ENCODE assay signal across 26 cellular contexts in the genomic region with DNA sequence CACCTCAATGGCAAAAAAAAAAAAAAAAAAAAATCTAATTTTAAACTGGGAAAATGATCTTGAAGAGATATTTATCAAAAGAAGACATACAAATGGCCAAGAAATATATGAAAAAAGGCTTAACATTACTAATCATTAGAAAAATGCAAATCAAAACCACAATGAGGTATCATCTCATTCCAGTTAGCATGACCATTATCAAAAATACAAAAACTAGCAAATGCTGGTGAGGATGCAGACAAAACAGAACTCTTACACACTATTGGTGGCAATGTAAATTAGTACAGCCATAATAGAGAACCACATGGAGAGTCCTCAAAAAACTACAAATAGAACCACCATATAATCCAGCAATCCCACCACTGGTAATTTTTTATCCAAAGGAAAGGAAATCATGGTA.
"Had no signal": no experiment of that assay in that cellular context is flagged by ENCODE, and none has a peak within 500 bp of the region (broad histone marks: within the 10 kb centered on the region; RNA-seq: fewer than 3 reads in every experiment).

No MANE protein-coding gene starts in this region.

- H3K27me3 ChIP-seq: esophagus squamous epithelium, ovary, thyroid gland, vagina had no signal

- H3K4me3 ChIP-seq: coronary artery, esophagus squamous epithelium, lower lobe of right lung, ovary, psoas muscle, thyroid gland, vagina had no signal

- ATAC-seq: effector memory CD8-positive, alpha-beta T cell; left ventricle myocardium superior; lower lobe of right lung; naive thymus-derived CD8-positive, alpha-beta T cell; psoas muscle; right cardiac atrium; stimulated activated naive B cell treated with anti-CD40 and anti-IgM and Interleukin-4, amounts not matched to agents 10 μg/mL and 1 μg/mL and 100 μg/mL, for 72 hours had no signal

- H3K27ac Mint-ChIP-seq: effector memory CD8-positive, alpha-beta T cell; immature natural killer cell; naive thymus-derived CD8-positive, alpha-beta T cell; nephron progenitor cell; stimulated activated naive B cell treated with anti-CD40 and anti-IgM and Interleukin-4, amounts not matched to agents 10 μg/mL and 1 μg/mL and 100 μg/mL, for 72 hours; stimulated activated naive CD8-positive, alpha-beta T cell treated with anti-CD3 and anti-CD28 coated beads, Interleukin-15, Interleukin-2, amounts not matched to agents 100 ng/mL and 50 ng/mL, for 24 hours had no signal

- H3K27ac ChIP-seq: coronary artery, esophagus squamous epithelium, lower lobe of right lung, ovary, psoas muscle, thyroid gland, vagina had no signal

- H3K4me3 Mint-ChIP-seq: effector memory CD8-positive, alpha-beta T cell; immature natural killer cell; naive thymus-derived CD8-positive, alpha-beta T cell; nephron progenitor cell; stimulated activated naive B cell treated with anti-CD40 and anti-IgM and Interleukin-4, amounts not matched to agents 10 μg/mL and 1 μg/mL and 100 μg/mL, for 72 hours; stimulated activated naive CD8-positive, alpha-beta T cell treated with anti-CD3 and anti-CD28 coated beads, Interleukin-15, Interleukin-2, amounts not matched to agents 100 ng/mL and 50 ng/mL, for 24 hours had no signal

- H3K4me1 Mint-ChIP-seq: immature natural killer cell; naive thymus-derived CD8-positive, alpha-beta T cell; nephron progenitor cell; stimulated activated naive B cell treated with anti-CD40 and anti-IgM and Interleukin-4, amounts not matched to agents 10 μg/mL and 1 μg/mL and 100 μg/mL, for 72 hours had no signal

- H3K4me1 ChIP-seq: psoas muscle, vagina had no signal

- H3K36me3 ChIP-seq: esophagus squamous epithelium, lower lobe of right lung, ovary, thyroid gland, vagina had no signal

- H3K9me3 Mint-ChIP-seq: naive thymus-derived CD8-positive, alpha-beta T cell; nephron progenitor cell; stimulated activated naive B cell treated with anti-CD40 and anti-IgM and Interleukin-4, amounts not matched to agents 10 μg/mL and 1 μg/mL and 100 μg/mL, for 72 hours; stimulated activated naive CD8-positive, alpha-beta T cell treated with anti-CD3 and anti-CD28 coated beads, Interleukin-15, Interleukin-2, amounts not matched to agents 100 ng/mL and 50 ng/mL, for 24 hours had no signal

- H3K9me3 ChIP-seq: esophagus squamous epithelium, lower lobe of right lung, ovary, psoas muscle, thyroid gland, vagina had no signal

- DNase-seq: effector memory CD8-positive, alpha-beta T cell; erythroblast; esophagus squamous epithelium; hypothalamus; immature natural killer cell; left ventricle myocardium superior; lower lobe of right lung; naive thymus-derived CD8-positive, alpha-beta T cell; nephron progenitor cell; nucleus accumbens; ovary; posterior cingulate gyrus; psoas muscle; right cardiac atrium; small intestine; stimulated activated CD4-positive, alpha-beta T cell treated with anti-CD3 and anti-CD28 coated beads, Interleukin-15, amount 100 ng/mL, for 24 hours; stimulated activated CD4-positive, alpha-beta T cell treated with anti-CD3 and anti-CD28 coated beads, Interleukin-2, amount 100 ng/mL, for 48 hours; stimulated activated naive B cell treated with anti-CD40 and anti-IgM and Interleukin-4, amounts not matched to agents 10 μg/mL and 1 μg/mL and 100 μg/mL, for 72 hours; thyroid gland; trophoblast cell had no signal

- FAIRE-seq: endometrium, frontal cortex, keratinocyte, small intestine had no signal

- H3K36me3 Mint-ChIP-seq: immature natural killer cell; naive thymus-derived CD8-positive, alpha-beta T cell; stimulated activated naive B cell treated with anti-CD40 and anti-IgM and Interleukin-4, amounts not matched to agents 10 μg/mL and 1 μg/mL and 100 μg/mL, for 72 hours had no signal
